Comparison of ENCODE assay signal across 1 cellular context in the genomic region with DNA sequence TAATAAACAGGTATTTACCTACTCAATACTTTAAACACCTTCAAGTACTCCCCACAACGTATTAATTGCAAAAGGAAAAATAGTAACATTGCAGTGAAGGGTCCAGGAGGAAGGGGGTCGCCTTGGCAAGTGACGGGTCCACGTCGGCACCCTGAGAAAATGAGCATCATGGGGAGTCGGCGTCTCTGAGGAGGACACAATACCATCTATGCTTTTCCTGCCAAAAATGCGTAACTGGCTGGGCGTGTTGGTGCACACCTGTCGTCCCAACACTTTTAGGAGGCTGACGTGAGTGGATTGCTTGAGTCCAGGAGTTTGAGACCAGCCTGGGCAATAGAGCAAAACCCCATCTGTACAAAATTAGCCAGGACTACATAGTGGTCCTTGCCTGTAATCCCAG.
TF ChIP-seq lines count a peak whose summit lies in the region.

No MANE protein-coding gene starts in this region.

TF ChIP-seq in WTC11, 78 proteins besides CTCF, POLR2A, EP300 and RAD21 (continued from another document):
- no peak for TF ChIP-seq ZNF121 (CRISPR knock-in tag; IDR thresholded peaks at IDR 0.05)
- no peak for TF ChIP-seq NR2C2 (CRISPR knock-in tag; IDR thresholded peaks at IDR 0.05)
- no peak for TF ChIP-seq ZNF423 (CRISPR knock-in tag; IDR thresholded peaks at IDR 0.05)
- no peak for TF ChIP-seq CREB1 (CRISPR knock-in tag; IDR thresholded peaks at IDR 0.05)
- TF ChIP-seq, protein P1, sequence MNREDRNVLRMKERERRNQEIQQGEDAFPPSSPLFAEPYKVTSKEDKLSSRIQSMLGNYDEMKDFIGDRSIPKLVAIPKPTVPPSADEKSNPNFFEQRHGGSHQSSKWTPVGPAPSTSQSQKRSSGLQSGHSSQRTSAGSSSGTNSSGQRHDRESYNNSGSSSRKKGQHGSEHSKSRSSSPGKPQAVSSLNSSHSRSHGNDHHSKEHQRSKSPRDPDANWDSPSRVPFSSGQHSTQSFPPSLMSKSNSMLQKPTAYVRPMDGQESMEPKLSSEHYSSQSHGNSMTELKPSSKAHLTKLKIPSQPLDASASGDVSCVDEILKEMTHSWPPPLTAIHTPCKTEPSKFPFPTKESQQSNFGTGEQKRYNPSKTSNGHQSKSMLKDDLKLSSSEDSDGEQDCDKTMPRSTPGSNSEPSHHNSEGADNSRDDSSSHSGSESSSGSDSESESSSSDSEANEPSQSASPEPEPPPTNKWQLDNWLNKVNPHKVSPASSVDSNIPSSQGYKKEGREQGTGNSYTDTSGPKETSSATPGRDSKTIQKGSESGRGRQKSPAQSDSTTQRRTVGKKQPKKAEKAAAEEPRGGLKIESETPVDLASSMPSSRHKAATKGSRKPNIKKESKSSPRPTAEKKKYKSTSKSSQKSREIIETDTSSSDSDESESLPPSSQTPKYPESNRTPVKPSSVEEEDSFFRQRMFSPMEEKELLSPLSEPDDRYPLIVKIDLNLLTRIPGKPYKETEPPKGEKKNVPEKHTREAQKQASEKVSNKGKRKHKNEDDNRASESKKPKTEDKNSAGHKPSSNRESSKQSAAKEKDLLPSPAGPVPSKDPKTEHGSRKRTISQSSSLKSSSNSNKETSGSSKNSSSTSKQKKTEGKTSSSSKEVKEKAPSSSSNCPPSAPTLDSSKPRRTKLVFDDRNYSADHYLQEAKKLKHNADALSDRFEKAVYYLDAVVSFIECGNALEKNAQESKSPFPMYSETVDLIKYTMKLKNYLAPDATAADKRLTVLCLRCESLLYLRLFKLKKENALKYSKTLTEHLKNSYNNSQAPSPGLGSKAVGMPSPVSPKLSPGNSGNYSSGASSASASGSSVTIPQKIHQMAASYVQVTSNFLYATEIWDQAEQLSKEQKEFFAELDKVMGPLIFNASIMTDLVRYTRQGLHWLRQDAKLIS (CRISPR knock-in tag; IDR thresholded peaks at IDR 0.05; ENCODE audit: borderline replicate concordance): no peak
- TF ChIP-seq SOX15 (CRISPR knock-in tag; IDR thresholded peaks at IDR 0.05): no peak
- TF ChIP-seq, protein P2, sequence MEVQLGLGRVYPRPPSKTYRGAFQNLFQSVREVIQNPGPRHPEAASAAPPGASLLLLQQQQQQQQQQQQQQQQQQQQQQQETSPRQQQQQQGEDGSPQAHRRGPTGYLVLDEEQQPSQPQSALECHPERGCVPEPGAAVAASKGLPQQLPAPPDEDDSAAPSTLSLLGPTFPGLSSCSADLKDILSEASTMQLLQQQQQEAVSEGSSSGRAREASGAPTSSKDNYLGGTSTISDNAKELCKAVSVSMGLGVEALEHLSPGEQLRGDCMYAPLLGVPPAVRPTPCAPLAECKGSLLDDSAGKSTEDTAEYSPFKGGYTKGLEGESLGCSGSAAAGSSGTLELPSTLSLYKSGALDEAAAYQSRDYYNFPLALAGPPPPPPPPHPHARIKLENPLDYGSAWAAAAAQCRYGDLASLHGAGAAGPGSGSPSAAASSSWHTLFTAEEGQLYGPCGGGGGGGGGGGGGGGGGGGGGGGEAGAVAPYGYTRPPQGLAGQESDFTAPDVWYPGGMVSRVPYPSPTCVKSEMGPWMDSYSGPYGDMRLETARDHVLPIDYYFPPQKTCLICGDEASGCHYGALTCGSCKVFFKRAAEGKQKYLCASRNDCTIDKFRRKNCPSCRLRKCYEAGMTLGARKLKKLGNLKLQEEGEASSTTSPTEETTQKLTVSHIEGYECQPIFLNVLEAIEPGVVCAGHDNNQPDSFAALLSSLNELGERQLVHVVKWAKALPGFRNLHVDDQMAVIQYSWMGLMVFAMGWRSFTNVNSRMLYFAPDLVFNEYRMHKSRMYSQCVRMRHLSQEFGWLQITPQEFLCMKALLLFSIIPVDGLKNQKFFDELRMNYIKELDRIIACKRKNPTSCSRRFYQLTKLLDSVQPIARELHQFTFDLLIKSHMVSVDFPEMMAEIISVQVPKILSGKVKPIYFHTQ (CRISPR knock-in tag; IDR thresholded peaks at IDR 0.05): no peak
- TF ChIP-seq HMGA2 (CRISPR knock-in tag; IDR thresholded peaks at IDR 0.05): no peak
TF ChIP-seq in WTC11: peak in this region for 0.
